In the genomic region with DNA sequence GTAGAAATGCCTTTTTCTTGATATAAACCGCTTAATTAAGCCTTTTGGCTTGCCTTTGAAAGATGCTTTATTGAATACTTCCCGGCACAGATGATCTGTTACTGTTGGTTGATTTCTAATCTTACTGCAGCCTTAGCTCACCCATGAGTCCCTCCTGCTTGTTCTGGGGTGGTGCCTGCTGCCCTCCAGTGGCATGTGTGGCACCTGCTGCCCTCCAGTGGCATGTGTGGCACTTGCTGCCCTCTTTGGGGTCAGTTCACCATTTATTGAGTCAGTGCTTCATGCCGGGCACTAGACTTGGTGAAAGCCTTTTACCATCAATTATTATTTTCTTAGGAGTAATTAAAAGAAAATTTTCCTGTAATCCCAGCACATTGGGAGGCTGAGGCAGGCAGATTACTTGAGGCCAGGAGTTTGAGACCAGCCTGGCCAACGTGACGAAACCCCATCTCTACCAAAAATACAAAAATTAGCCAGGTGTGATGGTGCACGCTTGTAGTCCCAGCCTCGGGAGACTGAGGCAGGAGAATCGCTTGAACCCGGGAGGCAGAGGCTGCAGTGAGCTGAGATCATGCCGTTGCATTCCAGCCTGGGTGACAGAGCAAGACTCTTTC, we compare ENCODE assay signal across 8 cellular contexts. TPM values are rescaled to one million over a fixed set of nuclear protein-coding genes. Genes with fewer than 3 reads are reported as not detected.
A peak's percentile ranks its signal among the peaks of the same experiment; 100 is the strongest.
DNase-seq lines count a peak whose midpoint lies in the region; ATAC-seq and TF ChIP-seq lines count a peak whose summit lies in the region.

No MANE protein-coding gene starts in this region.

- no peaks in the 10 kb centered on the region for H3K36me3 ChIP-seq in left lung

- no peaks in the 10 kb centered on the region for H3K27me3 ChIP-seq in left lung

- no peaks in the 10 kb centered on the region for H3K9me3 ChIP-seq in left lung

- H3K27ac ChIP-seq in 22Rv1, result no peak overlapping the region
- peak overlapping the region in 1 of 2 donors; percentile 3 for H3K27ac ChIP-seq in left lung

- TF ChIP-seq CTCF in 22Rv1 (IDR thresholded peaks at IDR 0.05) (peak; percentile 87), GM12874 (IDR thresholded peaks at IDR 0.05; ENCODE audit: insufficient read depth, low read depth, low read length) (peak; percentile 93), left lung (IDR thresholded peaks at IDR 0.05) (peak; percentile 83 to 88)

- ATAC-seq in left lung (peak; percentile 92), HG03460 (IDR thresholded peaks at IDR 0.05; ENCODE audit: unreplicated experiment) (no peak)

- DNase-seq in NCI-H2196 (lab: John Stamatoyannopoulos, UW; ENCODE audit: unreplicated experiment), result peak; percentile 57
- peak; percentile 69 for DNase-seq in activated CD4-positive, alpha-beta T cell treated with anti-CD3 and anti-CD28 coated beads for 1 hour
- peak; percentile 92 for DNase-seq in cerebellar cortex (ENCODE audit: low spot score)
- DNase-seq in left lung, result peak; percentile 72 to 87
- peak; percentile 63 to 65 for DNase-seq in stimulated activated CD4-positive, alpha-beta T cell treated with anti-CD3 and anti-CD28 coated beads, Interleukin-4, amount 100 ng/mL, for 48 hours (ENCODE audit: low read depth in 2 of 2)

- no peak overlapping the region for H3K4me3 ChIP-seq in left lung

- intact Hi-C loops in left lung (cut with DNase I), result loop anchor here (5.0 to 10.0 kb wide), 2 partner anchors 174 to 181 kb away; no protein-coding TSS in a partner anchor

- peaks cover 17 to 57% of the 10 kb centered on the region in 2 donors for H3K4me1 ChIP-seq in left lung

RNA-seq across cellular contexts. Expression of gene ADARB1, which starts 54.3 kb away (rescaled TPM):
- 10 to 100 TPM; 30.4 to 53.4 TPM for total RNA-seq in left lung
